1 cellular context compared by ENCODE assay signal in the genomic region with DNA sequence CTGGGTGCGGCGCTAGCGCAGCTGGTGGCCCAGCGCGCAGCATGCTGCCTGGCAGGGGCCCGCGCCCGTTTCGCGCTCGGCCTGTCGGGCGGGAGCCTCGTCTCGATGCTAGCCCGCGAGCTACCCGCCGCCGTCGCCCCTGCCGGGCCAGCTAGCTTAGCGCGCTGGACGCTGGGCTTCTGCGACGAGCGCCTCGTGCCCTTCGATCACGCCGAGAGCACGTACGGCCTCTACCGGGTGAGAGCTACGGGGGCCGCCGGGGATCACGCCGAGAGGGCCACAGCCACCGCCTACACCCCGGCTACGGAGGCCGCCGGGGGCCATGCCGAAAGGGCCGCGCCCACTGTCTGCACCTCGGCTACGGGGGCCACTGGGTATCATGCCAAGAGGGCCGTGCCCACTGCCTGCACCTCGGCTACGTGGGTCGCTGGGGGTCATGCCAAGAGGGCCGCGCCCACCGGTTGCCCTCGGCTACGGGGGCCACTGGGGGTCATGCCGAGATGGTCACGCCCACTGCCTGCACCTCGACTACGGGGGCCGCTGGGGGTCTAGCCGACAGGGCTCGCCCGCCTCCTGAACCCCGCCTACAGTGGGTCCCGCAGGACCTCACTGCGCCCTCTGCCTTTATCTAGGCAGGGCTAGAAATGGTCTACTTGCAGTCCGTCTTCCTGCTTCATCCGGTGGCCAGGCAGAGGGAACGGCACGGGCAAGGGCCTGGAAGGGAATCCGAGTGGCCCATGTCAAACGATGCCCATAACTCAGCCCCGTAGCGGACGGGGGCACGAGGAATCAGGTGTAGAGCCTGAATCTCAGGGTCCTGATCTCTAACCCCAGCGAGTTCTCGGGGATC.
A peak's percentile ranks its signal among the peaks of the same experiment; 100 is the strongest.
TF ChIP-seq lines count a peak whose summit lies in the region.

No MANE protein-coding gene starts in this region.

TF ChIP-seq in K562, 482 proteins besides CTCF, POLR2A, EP300 and RAD21 (continued from another document and continues in another):
- TF ChIP-seq, protein P1, sequence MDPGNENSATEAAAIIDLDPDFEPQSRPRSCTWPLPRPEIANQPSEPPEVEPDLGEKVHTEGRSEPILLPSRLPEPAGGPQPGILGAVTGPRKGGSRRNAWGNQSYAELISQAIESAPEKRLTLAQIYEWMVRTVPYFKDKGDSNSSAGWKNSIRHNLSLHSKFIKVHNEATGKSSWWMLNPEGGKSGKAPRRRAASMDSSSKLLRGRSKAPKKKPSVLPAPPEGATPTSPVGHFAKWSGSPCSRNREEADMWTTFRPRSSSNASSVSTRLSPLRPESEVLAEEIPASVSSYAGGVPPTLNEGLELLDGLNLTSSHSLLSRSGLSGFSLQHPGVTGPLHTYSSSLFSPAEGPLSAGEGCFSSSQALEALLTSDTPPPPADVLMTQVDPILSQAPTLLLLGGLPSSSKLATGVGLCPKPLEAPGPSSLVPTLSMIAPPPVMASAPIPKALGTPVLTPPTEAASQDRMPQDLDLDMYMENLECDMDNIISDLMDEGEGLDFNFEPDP (CRISPR knock-in tag; IDR thresholded peaks at IDR 0.05) = no peak
- 0 out of 2 replicates have a peak, but pooled peaks have one; percentile 53 for TF ChIP-seq RBM34 (IDR thresholded peaks at IDR 0.05; ENCODE audit: borderline replicate concordance, insufficient read depth, low read length)
- no peak for TF ChIP-seq PHB (CRISPR knock-in tag; IDR thresholded peaks at IDR 0.05)
- peak; percentile 56 for TF ChIP-seq MXI1 (IDR thresholded peaks at IDR 0.05; ENCODE audit: low read depth, low read length)
- TF ChIP-seq, protein P2, sequence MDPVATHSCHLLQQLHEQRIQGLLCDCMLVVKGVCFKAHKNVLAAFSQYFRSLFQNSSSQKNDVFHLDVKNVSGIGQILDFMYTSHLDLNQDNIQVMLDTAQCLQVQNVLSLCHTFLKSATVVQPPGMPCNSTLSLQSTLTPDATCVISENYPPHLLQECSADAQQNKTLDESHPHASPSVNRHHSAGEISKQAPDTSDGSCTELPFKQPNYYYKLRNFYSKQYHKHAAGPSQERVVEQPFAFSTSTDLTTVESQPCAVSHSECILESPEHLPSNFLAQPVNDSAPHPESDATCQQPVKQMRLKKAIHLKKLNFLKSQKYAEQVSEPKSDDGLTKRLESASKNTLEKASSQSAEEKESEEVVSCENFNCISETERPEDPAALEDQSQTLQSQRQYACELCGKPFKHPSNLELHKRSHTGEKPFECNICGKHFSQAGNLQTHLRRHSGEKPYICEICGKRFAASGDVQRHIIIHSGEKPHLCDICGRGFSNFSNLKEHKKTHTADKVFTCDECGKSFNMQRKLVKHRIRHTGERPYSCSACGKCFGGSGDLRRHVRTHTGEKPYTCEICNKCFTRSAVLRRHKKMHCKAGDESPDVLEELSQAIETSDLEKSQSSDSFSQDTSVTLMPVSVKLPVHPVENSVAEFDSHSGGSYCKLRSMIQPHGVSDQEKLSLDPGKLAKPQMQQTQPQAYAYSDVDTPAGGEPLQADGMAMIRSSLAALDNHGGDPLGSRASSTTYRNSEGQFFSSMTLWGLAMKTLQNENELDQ (CRISPR knock-in tag; IDR thresholded peaks at IDR 0.05; ENCODE audit: borderline replicate concordance) = no peak
- TF ChIP-seq CTBP1 (IDR thresholded peaks at IDR 0.05; ENCODE audit: borderline replicate concordance) = peak; percentile 72
- no peak for TF ChIP-seq ZNF133 (CRISPR knock-in tag; IDR thresholded peaks at IDR 0.05)
- no peak for TF ChIP-seq EHMT2 (IDR thresholded peaks at IDR 0.05)
- TF ChIP-seq, protein P3, sequence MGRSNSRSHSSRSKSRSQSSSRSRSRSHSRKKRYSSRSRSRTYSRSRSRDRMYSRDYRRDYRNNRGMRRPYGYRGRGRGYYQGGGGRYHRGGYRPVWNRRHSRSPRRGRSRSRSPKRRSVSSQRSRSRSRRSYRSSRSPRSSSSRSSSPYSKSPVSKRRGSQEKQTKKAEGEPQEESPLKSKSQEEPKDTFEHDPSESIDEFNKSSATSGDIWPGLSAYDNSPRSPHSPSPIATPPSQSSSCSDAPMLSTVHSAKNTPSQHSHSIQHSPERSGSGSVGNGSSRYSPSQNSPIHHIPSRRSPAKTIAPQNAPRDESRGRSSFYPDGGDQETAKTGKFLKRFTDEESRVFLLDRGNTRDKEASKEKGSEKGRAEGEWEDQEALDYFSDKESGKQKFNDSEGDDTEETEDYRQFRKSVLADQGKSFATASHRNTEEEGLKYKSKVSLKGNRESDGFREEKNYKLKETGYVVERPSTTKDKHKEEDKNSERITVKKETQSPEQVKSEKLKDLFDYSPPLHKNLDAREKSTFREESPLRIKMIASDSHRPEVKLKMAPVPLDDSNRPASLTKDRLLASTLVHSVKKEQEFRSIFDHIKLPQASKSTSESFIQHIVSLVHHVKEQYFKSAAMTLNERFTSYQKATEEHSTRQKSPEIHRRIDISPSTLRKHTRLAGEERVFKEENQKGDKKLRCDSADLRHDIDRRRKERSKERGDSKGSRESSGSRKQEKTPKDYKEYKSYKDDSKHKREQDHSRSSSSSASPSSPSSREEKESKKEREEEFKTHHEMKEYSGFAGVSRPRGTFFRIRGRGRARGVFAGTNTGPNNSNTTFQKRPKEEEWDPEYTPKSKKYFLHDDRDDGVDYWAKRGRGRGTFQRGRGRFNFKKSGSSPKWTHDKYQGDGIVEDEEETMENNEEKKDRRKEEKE (IDR thresholded peaks at IDR 0.05; ENCODE audit: borderline replicate concordance in 1 of 2, control insufficient read depth in 1 of 2, low read depth in 2 of 2, low read length in 1 of 2) = no peak
- TF ChIP-seq CEBPG (CRISPR knock-in tag; IDR thresholded peaks at IDR 0.05) = no peak
- TF ChIP-seq CEBPG (tag; conservative IDR thresholded peaks at IDR 0.05 in 1 of 2, IDR thresholded peaks at IDR 0.05 in 1 of 2) = no peak
- peak; percentile 79 for TF ChIP-seq ZNF263 (CRISPR knock-in tag; IDR thresholded peaks at IDR 0.05; ENCODE audit: borderline replicate concordance)
- no peak for TF ChIP-seq ZNF121 (CRISPR knock-in tag; conservative IDR thresholded peaks at IDR 0.05)
- no peak for TF ChIP-seq KHSRP (IDR thresholded peaks at IDR 0.05)
- TF ChIP-seq, protein P4, sequence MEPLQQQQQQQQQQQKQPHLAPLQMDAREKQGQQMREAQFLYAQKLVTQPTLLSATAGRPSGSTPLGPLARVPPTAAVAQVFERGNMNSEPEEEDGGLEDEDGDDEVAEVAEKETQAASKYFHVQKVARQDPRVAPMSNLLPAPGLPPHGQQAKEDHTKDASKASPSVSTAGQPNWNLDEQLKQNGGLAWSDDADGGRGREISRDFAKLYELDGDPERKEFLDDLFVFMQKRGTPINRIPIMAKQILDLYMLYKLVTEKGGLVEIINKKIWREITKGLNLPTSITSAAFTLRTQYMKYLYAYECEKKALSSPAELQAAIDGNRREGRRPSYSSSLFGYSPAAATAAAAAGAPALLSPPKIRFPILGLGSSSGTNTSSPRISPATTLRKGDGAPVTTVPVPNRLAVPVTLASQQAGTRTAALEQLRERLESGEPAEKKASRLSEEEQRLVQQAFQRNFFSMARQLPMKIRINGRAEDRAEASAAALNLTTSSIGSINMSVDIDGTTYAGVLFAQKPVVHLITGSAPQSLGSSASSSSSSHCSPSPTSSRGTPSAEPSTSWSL (CRISPR knock-in tag; IDR thresholded peaks at IDR 0.05; ENCODE audit: borderline replicate concordance) = no peak
- TF ChIP-seq, protein P5, sequence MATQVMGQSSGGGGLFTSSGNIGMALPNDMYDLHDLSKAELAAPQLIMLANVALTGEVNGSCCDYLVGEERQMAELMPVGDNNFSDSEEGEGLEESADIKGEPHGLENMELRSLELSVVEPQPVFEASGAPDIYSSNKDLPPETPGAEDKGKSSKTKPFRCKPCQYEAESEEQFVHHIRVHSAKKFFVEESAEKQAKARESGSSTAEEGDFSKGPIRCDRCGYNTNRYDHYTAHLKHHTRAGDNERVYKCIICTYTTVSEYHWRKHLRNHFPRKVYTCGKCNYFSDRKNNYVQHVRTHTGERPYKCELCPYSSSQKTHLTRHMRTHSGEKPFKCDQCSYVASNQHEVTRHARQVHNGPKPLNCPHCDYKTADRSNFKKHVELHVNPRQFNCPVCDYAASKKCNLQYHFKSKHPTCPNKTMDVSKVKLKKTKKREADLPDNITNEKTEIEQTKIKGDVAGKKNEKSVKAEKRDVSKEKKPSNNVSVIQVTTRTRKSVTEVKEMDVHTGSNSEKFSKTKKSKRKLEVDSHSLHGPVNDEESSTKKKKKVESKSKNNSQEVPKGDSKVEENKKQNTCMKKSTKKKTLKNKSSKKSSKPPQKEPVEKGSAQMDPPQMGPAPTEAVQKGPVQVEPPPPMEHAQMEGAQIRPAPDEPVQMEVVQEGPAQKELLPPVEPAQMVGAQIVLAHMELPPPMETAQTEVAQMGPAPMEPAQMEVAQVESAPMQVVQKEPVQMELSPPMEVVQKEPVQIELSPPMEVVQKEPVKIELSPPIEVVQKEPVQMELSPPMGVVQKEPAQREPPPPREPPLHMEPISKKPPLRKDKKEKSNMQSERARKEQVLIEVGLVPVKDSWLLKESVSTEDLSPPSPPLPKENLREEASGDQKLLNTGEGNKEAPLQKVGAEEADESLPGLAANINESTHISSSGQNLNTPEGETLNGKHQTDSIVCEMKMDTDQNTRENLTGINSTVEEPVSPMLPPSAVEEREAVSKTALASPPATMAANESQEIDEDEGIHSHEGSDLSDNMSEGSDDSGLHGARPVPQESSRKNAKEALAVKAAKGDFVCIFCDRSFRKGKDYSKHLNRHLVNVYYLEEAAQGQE (CRISPR knock-in tag; IDR thresholded peaks at IDR 0.05; ENCODE audit: low read depth) = 0 out of 2 replicates have a peak, but pooled peaks have one; percentile 8
- no peak for TF ChIP-seq HNRNPH1 (optimal IDR thresholded peaks at IDR 0.05; ENCODE audit: low read depth, low read length)
- TF ChIP-seq, protein P6, sequence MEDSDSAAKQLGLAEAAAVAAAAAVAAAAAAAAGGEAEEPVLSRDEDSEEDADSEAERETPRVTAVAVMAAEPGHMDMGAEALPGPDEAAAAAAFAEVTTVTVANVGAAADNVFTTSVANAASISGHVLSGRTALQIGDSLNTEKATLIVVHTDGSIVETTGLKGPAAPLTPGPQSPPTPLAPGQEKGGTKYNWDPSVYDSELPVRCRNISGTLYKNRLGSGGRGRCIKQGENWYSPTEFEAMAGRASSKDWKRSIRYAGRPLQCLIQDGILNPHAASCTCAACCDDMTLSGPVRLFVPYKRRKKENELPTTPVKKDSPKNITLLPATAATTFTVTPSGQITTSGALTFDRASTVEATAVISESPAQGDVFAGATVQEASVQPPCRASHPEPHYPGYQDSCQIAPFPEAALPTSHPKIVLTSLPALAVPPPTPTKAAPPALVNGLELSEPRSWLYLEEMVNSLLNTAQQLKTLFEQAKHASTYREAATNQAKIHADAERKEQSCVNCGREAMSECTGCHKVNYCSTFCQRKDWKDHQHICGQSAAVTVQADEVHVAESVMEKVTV (CRISPR knock-in tag; IDR thresholded peaks at IDR 0.05) = no peak
- no peak for TF ChIP-seq ZNF239 (CRISPR knock-in tag; IDR thresholded peaks at IDR 0.05)
- no peak for TF ChIP-seq PHF21A (IDR thresholded peaks at IDR 0.05; ENCODE audit: borderline replicate concordance, low read depth)
- no peak for TF ChIP-seq PHTF2 (CRISPR knock-in tag; IDR thresholded peaks at IDR 0.05)
- no peak for TF ChIP-seq SMARCB1 (IDR thresholded peaks at IDR 0.05; ENCODE audit: insufficient read length, low read depth)
- no peak for TF ChIP-seq BRD9 (IDR thresholded peaks at IDR 0.05; ENCODE audit: low read depth, partially characterized antibody)
- peak; percentile 31; the same call in 1 of the 2 replicates for TF ChIP-seq JUN (IDR thresholded peaks at IDR 0.05; ENCODE audit: borderline replicate concordance, low read depth, low read length)
- TF ChIP-seq JUN (CRISPR knock-in tag; IDR thresholded peaks at IDR 0.05; ENCODE audit: borderline replicate concordance) = no peak
- TF ChIP-seq CBFA2T2 (conservative IDR thresholded peaks at IDR 0.05) = 0 out of 2 replicates have a peak, but pooled peaks have one; percentile 9
- TF ChIP-seq, protein P7, sequence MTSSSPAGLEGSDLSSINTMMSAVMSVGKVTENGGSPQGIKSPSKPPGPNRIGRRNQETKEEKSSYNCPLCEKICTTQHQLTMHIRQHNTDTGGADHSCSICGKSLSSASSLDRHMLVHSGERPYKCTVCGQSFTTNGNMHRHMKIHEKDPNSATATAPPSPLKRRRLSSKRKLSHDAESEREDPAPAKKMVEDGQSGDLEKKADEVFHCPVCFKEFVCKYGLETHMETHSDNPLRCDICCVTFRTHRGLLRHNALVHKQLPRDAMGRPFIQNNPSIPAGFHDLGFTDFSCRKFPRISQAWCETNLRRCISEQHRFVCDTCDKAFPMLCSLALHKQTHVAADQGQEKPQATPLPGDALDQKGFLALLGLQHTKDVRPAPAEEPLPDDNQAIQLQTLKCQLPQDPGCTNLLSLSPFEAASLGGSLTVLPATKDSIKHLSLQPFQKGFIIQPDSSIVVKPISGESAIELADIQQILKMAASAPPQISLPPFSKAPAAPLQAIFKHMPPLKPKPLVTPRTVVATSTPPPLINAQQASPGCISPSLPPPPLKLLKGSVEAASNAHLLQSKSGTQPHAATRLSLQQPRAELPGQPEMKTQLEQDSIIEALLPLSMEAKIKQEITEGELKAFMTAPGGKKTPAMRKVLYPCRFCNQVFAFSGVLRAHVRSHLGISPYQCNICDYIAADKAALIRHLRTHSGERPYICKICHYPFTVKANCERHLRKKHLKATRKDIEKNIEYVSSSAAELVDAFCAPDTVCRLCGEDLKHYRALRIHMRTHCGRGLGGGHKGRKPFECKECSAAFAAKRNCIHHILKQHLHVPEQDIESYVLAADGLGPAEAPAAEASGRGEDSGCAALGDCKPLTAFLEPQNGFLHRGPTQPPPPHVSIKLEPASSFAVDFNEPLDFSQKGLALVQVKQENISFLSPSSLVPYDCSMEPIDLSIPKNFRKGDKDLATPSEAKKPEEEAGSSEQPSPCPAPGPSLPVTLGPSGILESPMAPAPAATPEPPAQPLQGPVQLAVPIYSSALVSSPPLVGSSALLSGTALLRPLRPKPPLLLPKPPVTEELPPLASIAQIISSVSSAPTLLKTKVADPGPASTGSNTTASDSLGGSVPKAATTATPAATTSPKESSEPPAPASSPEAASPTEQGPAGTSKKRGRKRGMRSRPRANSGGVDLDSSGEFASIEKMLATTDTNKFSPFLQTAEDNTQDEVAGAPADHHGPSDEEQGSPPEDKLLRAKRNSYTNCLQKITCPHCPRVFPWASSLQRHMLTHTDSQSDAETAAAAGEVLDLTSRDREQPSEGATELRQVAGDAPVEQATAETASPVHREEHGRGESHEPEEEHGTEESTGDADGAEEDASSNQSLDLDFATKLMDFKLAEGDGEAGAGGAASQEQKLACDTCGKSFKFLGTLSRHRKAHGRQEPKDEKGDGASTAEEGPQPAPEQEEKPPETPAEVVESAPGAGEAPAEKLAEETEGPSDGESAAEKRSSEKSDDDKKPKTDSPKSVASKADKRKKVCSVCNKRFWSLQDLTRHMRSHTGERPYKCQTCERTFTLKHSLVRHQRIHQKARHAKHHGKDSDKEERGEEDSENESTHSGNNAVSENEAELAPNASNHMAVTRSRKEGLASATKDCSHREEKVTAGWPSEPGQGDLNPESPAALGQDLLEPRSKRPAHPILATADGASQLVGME (CRISPR knock-in tag; IDR thresholded peaks at IDR 0.05) = no peak
- TF ChIP-seq SMAD1 (IDR thresholded peaks at IDR 0.05; ENCODE audit: low read depth, low read length, partially characterized antibody) = no peak
- TF ChIP-seq PHF8 (IDR thresholded peaks at IDR 0.05; ENCODE audit: borderline replicate concordance, low read length) = peak; percentile 78; the same call in 1 of the 2 replicates
